ENCODE assay signal across 3 cellular contexts in genomic region chr16:10421596-10421995, GRCh38.
"Had no signal": no experiment of that assay in that cellular context is flagged by ENCODE, and none has a peak within 500 bp of the region (broad histone marks: within the 10 kb centered on the region; RNA-seq: fewer than 3 reads in every experiment).

No MANE protein-coding gene starts in this region.

- DNase-seq: GDM1, GF-D8 had no signal

- H3K4me3 ChIP-seq: GM12878 had no signal

- ATAC-seq: GM12878 had no signal
